Comparison of ENCODE assay signal across 10 cellular contexts in genomic region chr6:159117031-159117430, GRCh38. TPM values are rescaled to one million over a fixed set of nuclear protein-coding genes. Genes with fewer than 3 reads are reported as not detected.
DNase-seq lines count a peak whose midpoint lies in the region; ATAC-seq and TF ChIP-seq lines count a peak whose summit lies in the region.
"Had no signal": no experiment of that assay in that cellular context is flagged by ENCODE, and none has a peak within 500 bp of the region (broad histone marks: within the 10 kb centered on the region; RNA-seq: fewer than 3 reads in every experiment).

No MANE protein-coding gene starts in this region.

- H3K36me3 ChIP-seq in adipocyte (ENCODE audit: control insufficient read depth, insufficient read depth, low read length, severe bottlenecking) = no peaks in the 10 kb centered on the region
- no peaks in the 10 kb centered on the region for H3K36me3 ChIP-seq in stomach

- H3K4me3 ChIP-seq in adipocyte (ENCODE audit: low read length) (peak overlapping the region; percentile 33), stomach (no peak overlapping the region)

- 73 to 80% (median 73%) methylated on average over 4 of the region's 4 CpGs for WGBS in stomach, 5 donors

- no peaks in the 10 kb centered on the region for H3K9me3 ChIP-seq in adipocyte (ENCODE audit: control insufficient read depth, low read length)
- no peaks in the 10 kb centered on the region for H3K9me3 ChIP-seq in stomach

- no peak for TF ChIP-seq EP300 in stomach (IDR thresholded peaks at IDR 0.05)

- DNase-seq in adipocyte (ENCODE audit: low read depth) (peak; percentile 72), Right ventricle myocardium superior (no peak), stomach (no peak), T-helper 2 cell (no peak)
- no peak for DNase-seq in stimulated activated naive CD4-positive, alpha-beta T cell treated with Interleukin-2 at 50 U/mL for 16 hours (lab: John Stamatoyannopoulos, UW)
- DNase-seq in activated CD4-positive, alpha-beta T cell treated with anti-CD3 and anti-CD28 coated beads, Interleukin-2, amount 50 U/mL, for 4 hours = no peak
- DNase-seq: GDM1, NCI-H1694 treated with DMSO at 0.1 percent for 48 hours had no signal

- peaks cover 17% of the 10 kb centered on the region for H3K4me1 ChIP-seq in adipocyte (ENCODE audit: control insufficient read depth, insufficient read depth, low read length)
- H3K4me1 ChIP-seq in stomach = no peaks in the 10 kb centered on the region

- no peak for TF ChIP-seq POLR2A in stomach (IDR thresholded peaks at IDR 0.05)

- H3K27ac ChIP-seq in stomach = peak overlapping the region in 3 of 5 donors; percentile 38 to 52 (median 52)

- no peak for TF ChIP-seq CTCF in stomach (IDR thresholded peaks at IDR 0.05)

- ATAC-seq in HG03432 (IDR thresholded peaks at IDR 0.05; ENCODE audit: unreplicated experiment) (peak; percentile 14), Right ventricle myocardium superior (ENCODE audit: poor library complexity) (peak; percentile 49), HG02678 (IDR thresholded peaks at IDR 0.05; ENCODE audit: unreplicated experiment) (no peak)

- H3K27me3 ChIP-seq in adipocyte (replicated peaks; ENCODE audit: control insufficient read depth, insufficient read depth, low read length) = peaks cover 7% of the 10 kb centered on the region
- H3K27me3 ChIP-seq in stomach = no peaks in the 10 kb centered on the region

- intact Hi-C loops in Right ventricle myocardium superior (cut with DNase I) (no loop called here), stomach (cut with DNase I; ENCODE audit: low total_unique reads) (no loop called here)

- H3K9ac ChIP-seq in adipocyte (ENCODE audit: low read length) = no peak overlapping the region

RNA-seq across cellular contexts. Expression of gene FNDC1, which starts 52.2 kb away (rescaled TPM):
- total RNA-seq in Right ventricle myocardium superior (1.2 TPM), stomach (10 to 100 TPM in 1 of 5 donors, 1 to 10 TPM in 1, under 1 TPM in 1, not detected in 2; 0.43 to 11.0 (median 4.0) TPM)
- under 1 TPM in 2 of 3 donors, not detected in 1; 0.06 to 0.10 TPM for polyA plus RNA-seq in stomach
